Comparison of ENCODE assay signal across 13 cellular contexts in genomic region chr7:50978633-50979215, GRCh38.
DNase-seq lines count a peak whose midpoint lies in the region; ATAC-seq, FAIRE-seq and TF ChIP-seq lines count a peak whose summit lies in the region.
"Had no signal": no experiment of that assay in that cellular context is flagged by ENCODE, and none has a peak within 500 bp of the region (broad histone marks: within the 10 kb centered on the region; RNA-seq: fewer than 3 reads in every experiment).

No MANE protein-coding gene starts in this region.

- ATAC-seq in HG03571 (IDR thresholded peaks at IDR 0.05; ENCODE audit: unreplicated experiment): no peak
- ATAC-seq: left lung had no signal

- H3K4me3 Mint-ChIP-seq in nephron progenitor cell: no peak overlapping the region
- H3K4me3 Mint-ChIP-seq: B cell had no signal

- TF ChIP-seq CTCF in foreskin fibroblast (IDR thresholded peaks at IDR 0.05; ENCODE audit: low read depth, low read length) (peak; percentile 14), nephron progenitor cell (IDR thresholded peaks at IDR 0.05) (no peak)

- no peak overlapping the region for H3K27ac Mint-ChIP-seq in nephron progenitor cell
- H3K27ac Mint-ChIP-seq: B cell had no signal

- H3K4me3 ChIP-seq in foreskin fibroblast (ENCODE audit: low read depth in 1 of 2, low read length in 2 of 2): no peak overlapping the region
- H3K4me3 ChIP-seq: dorsolateral prefrontal cortex, left lung had no signal

- FAIRE-seq in H54 (lab: Jason Lieb, UNC): no peak

- no peak for TF ChIP-seq POLR2A in H54 (IDR thresholded peaks at IDR 0.05; ENCODE audit: low read depth, low read length)

- DNase-seq in A172 (ENCODE audit: low spot score) (peak; percentile 46), H54 (ENCODE audit: insufficient read length, low spot score) (peak; percentile 34), SHP77 (lab: John Stamatoyannopoulos, UW) (peak; percentile 7 to 50), foreskin fibroblast (no peak), DMS79 (lab: John Stamatoyannopoulos, UW) (no peak), NCI-H2171 treated with DMSO at 0.1 percent for 48 hours (lab: John Stamatoyannopoulos, UW) (no peak), nephron progenitor cell (no peak)
- DNase-seq: dorsolateral prefrontal cortex; left lung; Right ventricle myocardium superior; stimulated activated CD4-positive, alpha-beta T cell treated with anti-CD3 and anti-CD28 coated beads, Interleukin-15, amount 100 ng/mL, for 24 hours had no signal

- no peaks in the 10 kb centered on the region for H3K4me1 Mint-ChIP-seq in nephron progenitor cell
- H3K4me1 Mint-ChIP-seq: B cell had no signal

- H3K36me3 Mint-ChIP-seq in nephron progenitor cell (ENCODE audit: low read depth): peaks cover 4% of the 10 kb centered on the region

- H3K27me3 Mint-ChIP-seq in nephron progenitor cell (ENCODE audit: low read depth, poor library complexity): no peaks in the 10 kb centered on the region
- H3K27me3 Mint-ChIP-seq: B cell had no signal

- H3K9me3 Mint-ChIP-seq in nephron progenitor cell: peaks cover 49% of the 10 kb centered on the region

Comparison
In these comparisons a context has a peak if more than half of its experiments do, and no peak if none do; other contexts are left out.
1. DNase-seq: peak in A172 (single experiment), H54 (single experiment) and SHP77 (2 of 2); none in foreskin fibroblast (0 of 2), DMS79 (single experiment), NCI-H2171 treated with DMSO at 0.1 percent for 48 hours (single experiment) and nephron progenitor cell (single experiment).